Comparison of ENCODE assay signal across 1 cellular context in the genomic region with DNA sequence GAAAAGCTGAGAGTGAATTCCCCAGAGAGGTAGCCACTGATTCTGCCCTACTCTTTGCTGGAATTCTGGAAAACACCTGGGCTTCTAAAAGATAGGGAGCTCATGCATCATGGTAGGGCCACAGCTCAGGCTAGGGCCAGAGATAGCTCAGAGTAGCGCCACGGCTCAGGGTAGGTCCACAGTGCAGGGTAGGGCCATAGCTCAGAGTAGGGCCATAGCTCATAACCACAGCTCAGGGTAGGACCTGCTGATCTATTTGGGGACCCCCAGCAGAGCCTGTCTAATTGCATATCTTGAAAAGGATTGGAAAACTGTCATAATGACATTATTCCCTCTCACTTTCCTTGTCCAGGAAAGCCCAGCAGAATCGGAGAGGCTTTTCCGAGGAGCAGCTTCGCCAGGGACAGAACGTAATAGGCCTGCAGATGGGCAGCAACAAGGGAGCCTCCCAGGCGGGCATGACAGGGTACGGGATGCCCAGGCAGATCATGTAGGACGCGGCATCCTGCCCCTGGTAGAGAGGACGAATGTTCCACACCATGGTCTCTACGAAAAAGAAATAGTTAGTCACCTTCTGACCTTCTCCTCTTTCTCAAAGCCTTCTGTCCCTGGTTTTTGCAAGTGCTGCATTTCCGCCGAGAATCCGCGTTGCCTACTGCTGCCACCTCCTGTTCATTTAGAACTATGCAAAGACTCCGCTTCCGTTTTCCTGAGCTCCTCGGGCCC.
TF ChIP-seq lines count a peak whose summit lies in the region.

No MANE protein-coding gene starts in this region.

TF ChIP-seq in K562, 482 proteins besides CTCF, POLR2A, EP300 and RAD21:
- TF ChIP-seq ZNF589 (CRISPR knock-in tag; IDR thresholded peaks at IDR 0.05; ENCODE audit: low read depth) (no peak), ETV1 (tag; conservative IDR thresholded peaks at IDR 0.05; ENCODE audit: low read depth) (0 out of 2 replicates have a peak, but pooled peaks have one; percentile 36), ZNF316 (IDR thresholded peaks at IDR 0.05) (peak; percentile 38), SPI1 (IDR thresholded peaks at IDR 0.05; ENCODE audit: borderline replicate concordance, low read depth, low read length) (peak; percentile 63; the same call in 1 of the 2 replicates), SMC3 (conservative IDR thresholded peaks at IDR 0.05; ENCODE audit: insufficient read depth, low read depth, low read length) (peak; percentile 45; the same call in 1 of the 2 replicates), MAFG (tag; conservative IDR thresholded peaks at IDR 0.05) (peak; percentile 37; the same call in 1 of the 2 replicates), MYC (IDR thresholded peaks at IDR 0.05; ENCODE audit: low read depth, low read length) (no peak), MYC (CRISPR knock-in tag; IDR thresholded peaks at IDR 0.05; ENCODE audit: borderline replicate concordance, low read depth) (no peak)
- TF ChIP-seq, protein P1, sequence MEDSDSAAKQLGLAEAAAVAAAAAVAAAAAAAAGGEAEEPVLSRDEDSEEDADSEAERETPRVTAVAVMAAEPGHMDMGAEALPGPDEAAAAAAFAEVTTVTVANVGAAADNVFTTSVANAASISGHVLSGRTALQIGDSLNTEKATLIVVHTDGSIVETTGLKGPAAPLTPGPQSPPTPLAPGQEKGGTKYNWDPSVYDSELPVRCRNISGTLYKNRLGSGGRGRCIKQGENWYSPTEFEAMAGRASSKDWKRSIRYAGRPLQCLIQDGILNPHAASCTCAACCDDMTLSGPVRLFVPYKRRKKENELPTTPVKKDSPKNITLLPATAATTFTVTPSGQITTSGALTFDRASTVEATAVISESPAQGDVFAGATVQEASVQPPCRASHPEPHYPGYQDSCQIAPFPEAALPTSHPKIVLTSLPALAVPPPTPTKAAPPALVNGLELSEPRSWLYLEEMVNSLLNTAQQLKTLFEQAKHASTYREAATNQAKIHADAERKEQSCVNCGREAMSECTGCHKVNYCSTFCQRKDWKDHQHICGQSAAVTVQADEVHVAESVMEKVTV (CRISPR knock-in tag; IDR thresholded peaks at IDR 0.05): peak; percentile 42; the same call in 1 of the 2 replicates
